Comparison of ENCODE assay signal across 27 cellular contexts in the genomic region with DNA sequence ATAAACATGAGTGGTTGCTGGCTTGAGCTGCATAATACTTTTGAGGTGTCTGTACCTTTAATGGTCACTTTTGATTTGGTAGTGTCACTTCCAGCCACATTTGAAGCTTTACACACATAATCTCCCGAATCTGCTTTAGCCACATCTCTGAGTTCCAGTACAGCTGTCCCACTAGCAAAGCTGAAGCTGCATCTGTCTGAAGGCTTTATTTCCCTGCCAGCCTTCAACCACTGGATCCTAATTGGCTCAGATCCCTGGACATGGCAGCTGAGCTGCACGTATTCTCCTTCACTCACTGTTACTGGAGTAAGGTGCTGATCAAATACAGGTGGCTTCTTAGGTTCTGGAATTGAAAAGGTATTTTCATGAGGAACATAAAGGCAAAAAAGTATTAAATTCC.
"Had no signal": no experiment of that assay in that cellular context is flagged by ENCODE, and none has a peak within 500 bp of the region (broad histone marks: within the 10 kb centered on the region; RNA-seq: fewer than 3 reads in every experiment).

No MANE protein-coding gene starts in this region.

- H3K27me3 Mint-ChIP-seq: activated CD4-positive, alpha-beta memory T cell treated with anti-CD3 and anti-CD28 coated beads, Interleukin-2, amount 10 ng/mL, durations not matched to agents 7 days and 5 days; activated naive CD8-positive, alpha-beta T cell; activated T-helper 17 cell treated with anti-CD3 and anti-CD28 coated beads, Interleukin-2, amount 50 U/mL, for 72 hours; brain had no signal

- H3K9me3 ChIP-seq: Peyer's patch, SJSA1 had no signal

- H3K4me3 Mint-ChIP-seq: activated CD4-positive, alpha-beta memory T cell treated with anti-CD3 and anti-CD28 coated beads, Interleukin-2, amount 10 ng/mL, durations not matched to agents 7 days and 5 days; activated naive CD4-positive, alpha-beta T cell treated with anti-CD3 and anti-CD28 coated beads for 36 hours; activated naive CD8-positive, alpha-beta T cell; activated T-helper 17 cell treated with anti-CD3 and anti-CD28 coated beads, Interleukin-2, amount 50 U/mL, for 72 hours; brain had no signal

- H3K4me1 Mint-ChIP-seq: activated CD4-positive, alpha-beta memory T cell treated with anti-CD3 and anti-CD28 coated beads, Interleukin-2, amount 10 ng/mL, durations not matched to agents 7 days and 5 days; activated T-helper 17 cell treated with anti-CD3 and anti-CD28 coated beads, Interleukin-2, amount 50 U/mL, for 72 hours; brain had no signal

- H3K4me1 ChIP-seq: Peyer's patch, SJSA1 had no signal

- H3K4me3 ChIP-seq: Peyer's patch, SJSA1 had no signal

- DNase-seq: activated CD4-positive, alpha-beta memory T cell treated with anti-CD3 and anti-CD28 coated beads, Interleukin-2, amount 10 ng/mL, durations not matched to agents 7 days and 5 days; activated CD4-positive, alpha-beta T cell treated with anti-CD3 and anti-CD28 coated beads, Interleukin-2, amount 50 U/mL, for 1 hour; activated CD4-positive, CD25-positive, alpha-beta regulatory T cell; activated gamma-delta T cell; activated naive CD4-positive, alpha-beta T cell treated with anti-CD3 and anti-CD28 coated beads for 36 hours; activated T-cell treated with anti-CD3 and anti-CD28 coated beads for 4 hours; activated T-cell treated with anti-CD3 and anti-CD28 coated beads, Interleukin-2, amount 50 U/mL, for 48 hours; amygdala; cerebellar nuclear complex; Kasumi-1; KBM-7; NCI-H1048; NCI-H146; NCI-H187 treated with DMSO at 0.1 percent for 48 hours; NCI-H2081 treated with DMSO at 0.1 percent for 48 hours; NCI-H446; NK-92 treated with Interleukin-12 subunit alpha and Interleukin-12 subunit beta, amount 100 ng/mL, for 24 hours; Peyer's patch; Right ventricle myocardium superior; T-helper 1 cell had no signal

- H3K36me3 ChIP-seq: Peyer's patch, SJSA1 had no signal

- ATAC-seq: activated T-helper 17 cell treated with anti-CD3 and anti-CD28 coated beads, Interleukin-2, amount 50 U/mL, for 72 hours had no signal

- H3K27ac Mint-ChIP-seq: activated CD4-positive, alpha-beta memory T cell treated with anti-CD3 and anti-CD28 coated beads, Interleukin-2, amount 10 ng/mL, durations not matched to agents 7 days and 5 days; activated naive CD4-positive, alpha-beta T cell treated with anti-CD3 and anti-CD28 coated beads for 36 hours; activated naive CD8-positive, alpha-beta T cell; activated T-helper 17 cell treated with anti-CD3 and anti-CD28 coated beads, Interleukin-2, amount 50 U/mL, for 72 hours; brain had no signal

- H3K9me3 Mint-ChIP-seq: activated CD4-positive, alpha-beta memory T cell treated with anti-CD3 and anti-CD28 coated beads, Interleukin-2, amount 10 ng/mL, durations not matched to agents 7 days and 5 days; activated naive CD4-positive, alpha-beta T cell treated with anti-CD3 and anti-CD28 coated beads for 36 hours; activated T-helper 17 cell treated with anti-CD3 and anti-CD28 coated beads, Interleukin-2, amount 50 U/mL, for 72 hours; brain had no signal

- H3K27ac ChIP-seq: Peyer's patch, RWPE1, SJSA1, VCaP had no signal

- H3K27me3 ChIP-seq: Peyer's patch had no signal

- FAIRE-seq: astrocyte had no signal
